2 cellular contexts compared by ENCODE assay signal in genomic region chr16:66547101-66547989, GRCh38.
A peak's percentile ranks its signal among the peaks of the same experiment; 100 is the strongest.
TF ChIP-seq lines count a peak whose summit lies in the region.

No MANE protein-coding gene starts in this region.

TF ChIP-seq in HEK293, 187 proteins besides CTCF, POLR2A, EP300 and RAD21:
- TF ChIP-seq ZNF416 (tag by site-specific recombination; IDR thresholded peaks at IDR 0.05): no peak
- TF ChIP-seq ZNF341 (tag by site-specific recombination; IDR thresholded peaks at IDR 0.05; ENCODE audit: low read depth): 0 out of 2 replicates have a peak, but pooled peaks have one; percentile 14
- TF ChIP-seq ZNF202 (tag by site-specific recombination; IDR thresholded peaks at IDR 0.05; ENCODE audit: borderline replicate concordance): no peak
- TF ChIP-seq ZNF707 (tag by site-specific recombination; IDR thresholded peaks at IDR 0.05): no peak
- TF ChIP-seq, protein P1, sequence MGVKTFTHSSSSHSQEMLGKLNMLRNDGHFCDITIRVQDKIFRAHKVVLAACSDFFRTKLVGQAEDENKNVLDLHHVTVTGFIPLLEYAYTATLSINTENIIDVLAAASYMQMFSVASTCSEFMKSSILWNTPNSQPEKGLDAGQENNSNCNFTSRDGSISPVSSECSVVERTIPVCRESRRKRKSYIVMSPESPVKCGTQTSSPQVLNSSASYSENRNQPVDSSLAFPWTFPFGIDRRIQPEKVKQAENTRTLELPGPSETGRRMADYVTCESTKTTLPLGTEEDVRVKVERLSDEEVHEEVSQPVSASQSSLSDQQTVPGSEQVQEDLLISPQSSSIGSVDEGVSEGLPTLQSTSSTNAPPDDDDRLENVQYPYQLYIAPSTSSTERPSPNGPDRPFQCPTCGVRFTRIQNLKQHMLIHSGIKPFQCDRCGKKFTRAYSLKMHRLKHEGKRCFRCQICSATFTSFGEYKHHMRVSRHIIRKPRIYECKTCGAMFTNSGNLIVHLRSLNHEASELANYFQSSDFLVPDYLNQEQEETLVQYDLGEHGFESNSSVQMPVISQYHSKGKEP (tag by site-specific recombination; IDR thresholded peaks at IDR 0.05): no peak
- TF ChIP-seq ZNF701 (tag by site-specific recombination; IDR thresholded peaks at IDR 0.05): no peak

TF ChIP-seq in K562, 482 proteins besides CTCF, POLR2A, EP300 and RAD21:
- TF ChIP-seq ZFP36 (IDR thresholded peaks at IDR 0.05; ENCODE audit: low read depth, low read length, partially characterized antibody): peak; percentile 39
- TF ChIP-seq KLF1 (tag; IDR thresholded peaks at IDR 0.05): no peak
